Comparison of ENCODE assay signal across 8 cellular contexts in genomic region chr2:45567974-45568789, GRCh38. TPM values are rescaled to one million over a fixed set of nuclear protein-coding genes. Genes with fewer than 3 reads are reported as not detected.
DNase-seq lines count a peak whose midpoint lies in the region; ATAC-seq and TF ChIP-seq lines count a peak whose summit lies in the region.

No MANE protein-coding gene starts in this region.

- peak overlapping the region; percentile 45 for H3K4me3 ChIP-seq in ACC112 (ENCODE audit: low read depth, low read length)
- H3K4me3 ChIP-seq in right cardiac atrium (ENCODE audit: low read length) = peak overlapping the region; percentile 9
- H3K4me3 ChIP-seq in suprapubic skin = no peak overlapping the region

- DNase-seq in GM19238 (ENCODE audit: insufficient read length, low spot score) = peak; percentile 10
- no peak for DNase-seq in T-helper 17 cell
- DNase-seq in right cardiac atrium = no peak
- no peak for DNase-seq in suprapubic skin (ENCODE audit: low spot score in 2 of 2)
- no peak for DNase-seq in NCI-H1105 (lab: John Stamatoyannopoulos, UW)
- DNase-seq in posterior cingulate gyrus = no peak

- no peaks in the 10 kb centered on the region for H3K27me3 ChIP-seq in ACC112 (ENCODE audit: insufficient read depth, low read length)
- no peaks in the 10 kb centered on the region for H3K27me3 ChIP-seq in right cardiac atrium (ENCODE audit: control insufficient read depth, insufficient read depth)
- H3K27me3 ChIP-seq in suprapubic skin = no peaks in the 10 kb centered on the region

- H3K36me3 ChIP-seq in ACC112 (ENCODE audit: insufficient read depth, low read length) (peaks cover 32% of the 10 kb centered on the region), suprapubic skin (peaks cover 9% of the 10 kb centered on the region)

- intact Hi-C loops in right cardiac atrium (cut with DNase I) (no loop called here), posterior cingulate gyrus (cut with DNase I) (no loop called here)

- peak overlapping the region; percentile 2 for H2AFZ ChIP-seq in ACC112 (ENCODE audit: low read length, unreplicated experiment)

- TF ChIP-seq CTCF in suprapubic skin (IDR thresholded peaks at IDR 0.05) = no peak

- H3K4me1 ChIP-seq in ACC112 (ENCODE audit: control insufficient read depth, insufficient read depth, low read length, unreplicated experiment) (peaks cover 47% of the 10 kb centered on the region), right cardiac atrium (ENCODE audit: control insufficient read depth, insufficient read depth, low read length) (no peaks in the 10 kb centered on the region), suprapubic skin (no peaks in the 10 kb centered on the region)

- TF ChIP-seq EP300 in suprapubic skin (IDR thresholded peaks at IDR 0.05) = no peak

- H3K9me3 ChIP-seq in T-helper 17 cell (ENCODE audit: control insufficient read depth, low read length, poor library complexity, severe bottlenecking) = no peaks in the 10 kb centered on the region
- H3K9me3 ChIP-seq in right cardiac atrium (ENCODE audit: control insufficient read depth, low read length) = no peaks in the 10 kb centered on the region
- H3K9me3 ChIP-seq in suprapubic skin = no peaks in the 10 kb centered on the region

- no peak for TF ChIP-seq POLR2A in suprapubic skin (IDR thresholded peaks at IDR 0.05)

- H3K27ac ChIP-seq in ACC112 (ENCODE audit: low read depth, low read length) (peak overlapping the region; percentile 92), right cardiac atrium (ENCODE audit: low read length) (no peak overlapping the region), suprapubic skin (peak overlapping the region; percentile 19)

- H3K36me3 Mint-ChIP-seq in T-helper 17 cell (ENCODE audit: low read depth) = peaks cover 2% of the 10 kb centered on the region

- peaks cover 17% of the 10 kb centered on the region for H3K4me1 Mint-ChIP-seq in T-helper 17 cell

- 50% methylated on average over 5 of the region's 5 CpGs for WGBS in right cardiac atrium
- 69% methylated on average over 5 of the region's 5 CpGs for WGBS in suprapubic skin

- ATAC-seq in HG03135 (IDR thresholded peaks at IDR 0.05; ENCODE audit: unreplicated experiment) (peak; percentile 89), T-helper 17 cell (peak; percentile 99), right cardiac atrium (peak; percentile 54 to 75)

- H3K27ac Mint-ChIP-seq in T-helper 17 cell = peak overlapping the region; percentile 74

- peak overlapping the region; percentile 55 for H3K4me3 Mint-ChIP-seq in T-helper 17 cell

- peaks cover 35% of the 10 kb centered on the region for H3K79me2 ChIP-seq in ACC112 (ENCODE audit: control insufficient read depth, insufficient read depth, low read length, unreplicated experiment)

- H3K27me3 Mint-ChIP-seq in T-helper 17 cell = no peaks in the 10 kb centered on the region

RNA-seq across cellular contexts. Expression of gene SRBD1, which starts 42.9 kb away (rescaled TPM):
- total RNA-seq in T-helper 17 cell (10 to 100 TPM; 15.0 to 17.2 TPM), right cardiac atrium (10 to 100 TPM in 3 of 4 donors, 1 to 10 TPM in 1; 9.1 to 13.6 (median 13.1) TPM), suprapubic skin (1 to 10 TPM; 6.1 to 9.6 (median 7.2) TPM)
- polyA plus RNA-seq in right cardiac atrium = 4.2 TPM
